28 cellular contexts compared by ENCODE assay signal in genomic region chr12:5678186-5678585, GRCh38.
"Had no signal": no experiment of that assay in that cellular context is flagged by ENCODE, and none has a peak within 500 bp of the region (broad histone marks: within the 10 kb centered on the region; RNA-seq: fewer than 3 reads in every experiment).

No MANE protein-coding gene starts in this region.

- H3K27ac Mint-ChIP-seq: dendritic cell treated with granulocyte-macrophage colony-stimulating factor and Interleukin-4, amounts not matched to agents 40 ng/mL and 50 ng/mL, for 4 days; effector memory CD8-positive, alpha-beta T cell; endodermal cell had no signal

- H3K4me1 ChIP-seq: colonic mucosa, esophagus muscularis mucosa, esophagus squamous epithelium, foreskin keratinocyte, gastrocnemius medialis, gastroesophageal sphincter, heart left ventricle, heart right ventricle had no signal

- H3K27me3 ChIP-seq: colonic mucosa, esophagus muscularis mucosa, foreskin keratinocyte, heart right ventricle had no signal

- ATAC-seq: effector memory CD8-positive, alpha-beta T cell; esophagus mucosa; foreskin keratinocyte; gastrocnemius medialis; gastroesophageal sphincter; heart left ventricle; heart right ventricle had no signal

- H3K9me3 ChIP-seq: colonic mucosa, esophagus muscularis mucosa, esophagus squamous epithelium, gastrocnemius medialis, gastroesophageal sphincter, heart left ventricle, heart right ventricle had no signal

- H3K27ac ChIP-seq: colonic mucosa, coronary artery, dorsolateral prefrontal cortex, epithelial cell of prostate, esophagus muscularis mucosa, esophagus squamous epithelium, foreskin keratinocyte, gastrocnemius medialis, gastroesophageal sphincter, heart left ventricle, heart right ventricle had no signal

- H3K4me3 Mint-ChIP-seq: dendritic cell treated with granulocyte-macrophage colony-stimulating factor and Interleukin-4, amounts not matched to agents 40 ng/mL and 50 ng/mL, for 4 days; effector memory CD8-positive, alpha-beta T cell; endodermal cell had no signal

- DNase-seq: colonic mucosa; cortex of kidney; dermis blood vessel endothelial cell; dorsolateral prefrontal cortex; effector CD4-positive, alpha-beta T cell; effector CD8-positive, alpha-beta T cell; effector memory CD4-positive, alpha-beta T cell; effector memory CD8-positive, alpha-beta T cell; endodermal cell; erythroblast; esophagus squamous epithelium; foreskin fibroblast; foreskin keratinocyte; foreskin melanocyte; gastrocnemius medialis; glutamatergic neuron; head of caudate nucleus; heart left ventricle; heart right ventricle had no signal

- H3K27me3 Mint-ChIP-seq: dendritic cell treated with granulocyte-macrophage colony-stimulating factor and Interleukin-4, amounts not matched to agents 40 ng/mL and 50 ng/mL, for 4 days had no signal

- H3K4me1 Mint-ChIP-seq: endodermal cell had no signal

- H3K4me3 ChIP-seq: colonic mucosa, coronary artery, dorsolateral prefrontal cortex, esophagus muscularis mucosa, esophagus squamous epithelium, gastrocnemius medialis, gastroesophageal sphincter, heart left ventricle, heart right ventricle had no signal

- H3K9me3 Mint-ChIP-seq: dendritic cell treated with granulocyte-macrophage colony-stimulating factor and Interleukin-4, amounts not matched to agents 40 ng/mL and 50 ng/mL, for 4 days; effector memory CD8-positive, alpha-beta T cell; endodermal cell had no signal

- FAIRE-seq: colon, endometrium, frontal cortex had no signal

- H3K36me3 ChIP-seq: colonic mucosa, esophagus muscularis mucosa, esophagus squamous epithelium, gastrocnemius medialis, gastroesophageal sphincter, heart left ventricle, heart right ventricle had no signal
